In the genomic region with DNA sequence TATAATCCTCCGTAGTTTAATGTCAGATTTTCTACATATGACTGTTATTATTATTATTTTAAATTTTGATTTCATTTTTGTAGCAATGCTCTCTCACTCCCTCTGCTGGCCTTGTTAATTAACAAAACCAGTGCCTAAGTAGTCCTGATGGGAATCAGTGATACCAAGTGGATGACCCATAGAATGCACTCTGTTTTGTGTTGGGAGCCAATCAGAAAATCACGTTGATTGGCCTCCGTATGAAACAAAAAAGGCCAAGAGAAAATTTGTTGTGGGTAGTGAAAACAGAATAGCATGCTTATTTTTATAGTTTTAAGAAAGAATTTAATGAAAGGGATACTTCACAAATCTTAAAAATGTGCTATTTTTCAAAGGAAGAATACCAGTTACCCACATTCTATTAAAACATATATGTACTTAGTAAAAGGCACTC, we compare ENCODE assay signal across 8 cellular contexts.
DNase-seq lines count a peak whose midpoint lies in the region; TF ChIP-seq lines count a peak whose summit lies in the region.

No MANE protein-coding gene starts in this region.

- TF ChIP-seq EP300 in Ishikawa (IDR thresholded peaks at IDR 0.05; ENCODE audit: borderline replicate concordance): no peak

- TF ChIP-seq RAD21 in Ishikawa (IDR thresholded peaks at IDR 0.05; ENCODE audit: low read depth): 0 out of 2 replicates have a peak, but pooled peaks have one; percentile 7

- DNase-seq in GM12864 (ENCODE audit: low read depth): no peak
- DNase-seq in amniotic epithelial cell (ENCODE audit: low read depth): peak; percentile 52
- DNase-seq in inferior parietal cortex (ENCODE audit: extremely low spot score): peak; percentile 62
- DNase-seq in nucleus accumbens (lab: John Stamatoyannopoulos, UW): no peak
- no peak for DNase-seq in midbrain (lab: John Stamatoyannopoulos, UW)
- DNase-seq in amniotic stem cell (lab: John Stamatoyannopoulos, UW): no peak
- DNase-seq in activated naive CD4-positive, alpha-beta T cell treated with Interleukin-2 at 50 U/mL for 16 hours: no peak

- peak; percentile 44 for TF ChIP-seq CTCF in GM12864 (IDR thresholded peaks at IDR 0.05; ENCODE audit: low read depth, low read length, missing control alignments)

- H3K4me3 ChIP-seq in GM12864 (ENCODE audit: low read depth, low read length): no peak overlapping the region

TF ChIP-seq in Ishikawa, 13 proteins besides CTCF, POLR2A, EP300 and RAD21:
- TF ChIP-seq TAF1 (IDR thresholded peaks at IDR 0.05; ENCODE audit: low read depth): no peak
- no peak for TF ChIP-seq FOXM1 (IDR thresholded peaks at IDR 0.05; ENCODE audit: borderline replicate concordance, low read depth)
- no peak for TF ChIP-seq TCF12 (IDR thresholded peaks at IDR 0.05; ENCODE audit: low read depth)
- no peak for TF ChIP-seq REST (IDR thresholded peaks at IDR 0.05; ENCODE audit: low read depth)
- TF ChIP-seq ZBTB7A (IDR thresholded peaks at IDR 0.05; ENCODE audit: low read depth): no peak
- no peak for TF ChIP-seq EGR1 (IDR thresholded peaks at IDR 0.05)
- no peak for TF ChIP-seq NFIC (IDR thresholded peaks at IDR 0.05)
- TF ChIP-seq, protein P1, sequence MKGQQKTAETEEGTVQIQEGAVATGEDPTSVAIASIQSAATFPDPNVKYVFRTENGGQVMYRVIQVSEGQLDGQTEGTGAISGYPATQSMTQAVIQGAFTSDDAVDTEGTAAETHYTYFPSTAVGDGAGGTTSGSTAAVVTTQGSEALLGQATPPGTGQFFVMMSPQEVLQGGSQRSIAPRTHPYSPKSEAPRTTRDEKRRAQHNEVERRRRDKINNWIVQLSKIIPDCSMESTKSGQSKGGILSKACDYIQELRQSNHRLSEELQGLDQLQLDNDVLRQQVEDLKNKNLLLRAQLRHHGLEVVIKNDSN (IDR thresholded peaks at IDR 0.05): no peak
- TF ChIP-seq YY1 (IDR thresholded peaks at IDR 0.05; ENCODE audit: low read depth): no peak
- no peak for TF ChIP-seq CEBPB (IDR thresholded peaks at IDR 0.05)
- TF ChIP-seq MAX (IDR thresholded peaks at IDR 0.05): no peak
- TF ChIP-seq TEAD4 (IDR thresholded peaks at IDR 0.05): no peak
- TF ChIP-seq CREB1 (IDR thresholded peaks at IDR 0.05; ENCODE audit: low read depth): no peak

Comparison
In these comparisons a context has a peak if more than half of its experiments do, and no peak if none do; other contexts are left out.
1. DNase-seq: peak in amniotic epithelial cell (single experiment) and inferior parietal cortex (single experiment); none in GM12864 (single experiment), nucleus accumbens (0 of 56), midbrain (single experiment), amniotic stem cell (single experiment) and activated naive CD4-positive, alpha-beta T cell treated with Interleukin-2 at 50 U/mL for 16 hours (single experiment).